ENCODE assay signal across 1 cellular context in genomic region chr4:54274786-54275503, GRCh38.
TF ChIP-seq lines count a peak whose summit lies in the region.

No MANE protein-coding gene starts in this region.

TF ChIP-seq in GM23338, 12 proteins besides CTCF, POLR2A, EP300 and RAD21 (continued from another document):
- TF ChIP-seq ZNF462 (CRISPR knock-in tag; IDR thresholded peaks at IDR 0.05): no peak
- TF ChIP-seq STAT1 (IDR thresholded peaks at IDR 0.05; ENCODE audit: unreplicated experiment): no peak
- no peak for TF ChIP-seq JUNB (IDR thresholded peaks at IDR 0.05; ENCODE audit: unreplicated experiment)
- no peak for TF ChIP-seq POLR2AphosphoS5 (IDR thresholded peaks at IDR 0.05; ENCODE audit: low read depth)
- TF ChIP-seq NANOG (IDR thresholded peaks at IDR 0.05; ENCODE audit: borderline replicate concordance): no peak
- no peak for TF ChIP-seq EZH2phosphoT487 (IDR thresholded peaks at IDR 0.05; ENCODE audit: unreplicated experiment)
